In genomic region chrX:2594491-2594890, GRCh38 we compare ENCODE assay signal across 27 cellular contexts.
"Had no signal": no experiment of that assay in that cellular context is flagged by ENCODE, and none has a peak within 500 bp of the region (broad histone marks: within the 10 kb centered on the region; RNA-seq: fewer than 3 reads in every experiment).

No MANE protein-coding gene starts in this region.

- H3K27ac Mint-ChIP-seq: activated B cell treated with CpG ODN at 0.5 μM for 24 hours; activated CD4-positive, alpha-beta memory T cell treated with anti-CD3 and anti-CD28 coated beads for 36 hours; activated CD4-positive, alpha-beta T cell treated with anti-CD3 and anti-CD28 coated beads, Interleukin-2, amount 10 ng/mL, durations not matched to agents 7 days and 5 days; activated naive CD4-positive, alpha-beta T cell treated with anti-CD3 and anti-CD28 coated beads for 36 hours; activated naive CD8-positive, alpha-beta T cell; brain had no signal

- H3K36me3 Mint-ChIP-seq: activated naive CD8-positive, alpha-beta T cell; brain had no signal

- H3K27me3 ChIP-seq: MG63, Peyer's patch, SJSA1 had no signal

- DNase-seq: activated B cell treated with CpG ODN at 0.5 μM for 24 hours; activated CD4-positive, alpha-beta memory T cell treated with anti-CD3 and anti-CD28 coated beads for 36 hours; activated CD4-positive, alpha-beta T cell treated with anti-CD3 and anti-CD28 coated beads, Interleukin-2, amount 10 ng/mL, durations not matched to agents 7 days and 5 days; activated CD8-positive, alpha-beta memory T cell treated with anti-CD3 and anti-CD28 coated beads for 24 hours; activated gamma-delta T cell; activated naive CD4-positive, alpha-beta T cell treated with anti-CD3 and anti-CD28 coated beads for 36 hours; activated T-cell treated with anti-CD3 and anti-CD28 coated beads, Interleukin-2, amount 50 U/mL, for 4 hours; amygdala; MV-4-11; NCI-H1092 treated with DMSO at 0.1 percent for 48 hours; NCI-H1436; NCI-H1694 treated with DMSO at 0.1 percent for 48 hours; NCI-H2029 treated with DMSO at 0.1 percent for 48 hours; NCI-H510A treated with DMSO at 0.1 percent for 48 hours; NCI-H69; NK-92 treated with Interleukin-12 subunit alpha and Interleukin-12 subunit beta, amount 100 ng/mL, for 24 hours; OCI-M1; Peyer's patch; Right ventricle myocardium superior; T-helper 2 cell; T1000 had no signal

- ATAC-seq: activated T-cell treated with anti-CD3 and anti-CD28 coated beads, Interleukin-2, amount 50 U/mL, for 4 hours had no signal

- H3K36me3 ChIP-seq: MG63, Peyer's patch, SJSA1 had no signal

- H3K27me3 Mint-ChIP-seq: activated B cell treated with CpG ODN at 0.5 μM for 24 hours; activated CD4-positive, alpha-beta memory T cell treated with anti-CD3 and anti-CD28 coated beads for 36 hours; activated CD4-positive, alpha-beta T cell treated with anti-CD3 and anti-CD28 coated beads, Interleukin-2, amount 10 ng/mL, durations not matched to agents 7 days and 5 days; activated naive CD8-positive, alpha-beta T cell; brain; central memory CD8-positive, alpha-beta T cell had no signal

- H3K4me3 ChIP-seq: MG63, Peyer's patch, SJSA1 had no signal

- H3K4me3 Mint-ChIP-seq: activated B cell treated with CpG ODN at 0.5 μM for 24 hours; activated CD4-positive, alpha-beta memory T cell treated with anti-CD3 and anti-CD28 coated beads for 36 hours; activated CD4-positive, alpha-beta T cell treated with anti-CD3 and anti-CD28 coated beads, Interleukin-2, amount 10 ng/mL, durations not matched to agents 7 days and 5 days; activated naive CD4-positive, alpha-beta T cell treated with anti-CD3 and anti-CD28 coated beads for 36 hours; activated naive CD8-positive, alpha-beta T cell; activated T-cell treated with anti-CD3 and anti-CD28 coated beads, Interleukin-2, amount 50 U/mL, for 4 hours; brain; central memory CD8-positive, alpha-beta T cell had no signal

- H3K27ac ChIP-seq: Peyer's patch, RWPE1, SJSA1 had no signal

- H3K9me3 ChIP-seq: MG63, Peyer's patch, SJSA1 had no signal

- H3K9me3 Mint-ChIP-seq: activated B cell treated with CpG ODN at 0.5 μM for 24 hours; activated CD4-positive, alpha-beta memory T cell treated with anti-CD3 and anti-CD28 coated beads for 36 hours; activated CD4-positive, alpha-beta T cell treated with anti-CD3 and anti-CD28 coated beads, Interleukin-2, amount 10 ng/mL, durations not matched to agents 7 days and 5 days; activated naive CD4-positive, alpha-beta T cell treated with anti-CD3 and anti-CD28 coated beads for 36 hours; activated T-cell treated with anti-CD3 and anti-CD28 coated beads, Interleukin-2, amount 50 U/mL, for 4 hours; central memory CD8-positive, alpha-beta T cell had no signal

- H3K4me1 ChIP-seq: Peyer's patch had no signal
